Comparison of ENCODE assay signal across 28 cellular contexts in genomic region chr7:123608991-123609882, GRCh38. TPM values are rescaled to one million over a fixed set of nuclear protein-coding genes. Genes with fewer than 3 reads are reported as not detected.
DNase-seq lines count a peak whose midpoint lies in the region; ATAC-seq and TF ChIP-seq lines count a peak whose summit lies in the region.
"Had no signal": no experiment of that assay in that cellular context is flagged by ENCODE, and none has a peak within 500 bp of the region (broad histone marks: within the 10 kb centered on the region; RNA-seq: fewer than 3 reads in every experiment).

No MANE protein-coding gene starts in this region.

- H3K36me3 Mint-ChIP-seq in CD4-positive, alpha-beta memory T cell: no peaks in the 10 kb centered on the region
- H3K36me3 Mint-ChIP-seq in stimulated activated effector memory CD8-positive, alpha-beta T cell treated with anti-CD3 and anti-CD28 coated beads, Interleukin-12 subunit alpha, Interleukin-12 subunit beta, amount 100 ng/mL, for 72 hours: no peaks in the 10 kb centered on the region
- H3K36me3 Mint-ChIP-seq: activated naive CD4-positive, alpha-beta T cell treated with anti-CD3 and anti-CD28 coated beads, Interleukin-2, amount 50 U/mL, for 24 hours; memory B cell had no signal

- DNase-seq in DMS53 (lab: John Stamatoyannopoulos, UW): peak; percentile 48
- peak; percentile 29 for DNase-seq in SW480 (ENCODE audit: low spot score)
- DNase-seq in right cardiac atrium: no peak
- no peak for DNase-seq in HPDE6-E6E7 (ENCODE audit: extremely low spot score)
- DNase-seq in CD4-positive, alpha-beta memory T cell: no peak
- no peak for DNase-seq in stimulated activated effector memory CD8-positive, alpha-beta T cell treated with anti-CD3 and anti-CD28 coated beads, Interleukin-12 subunit alpha, Interleukin-12 subunit beta, amount 100 ng/mL, for 72 hours (ENCODE audit: low spot score in 2 of 2)
- DNase-seq: activated CD4-positive, alpha-beta T cell treated with anti-CD3 and anti-CD28 coated beads, Interleukin-2, amount 10 ng/mL, durations not matched to agents 24 days and 14 days; aorta; central memory CD4-positive, alpha-beta T cell; dorsolateral prefrontal cortex; Karpas-422; kidney glomerular epithelial cell; NCI-H187; NCI-H2227 treated with DMSO at 0.1 percent for 48 hours; NK-92 treated with Interleukin-12 subunit alpha and Interleukin-12 subunit beta, amount 100 ng/mL, for 24 hours; occipital lobe; stimulated activated CD4-positive, alpha-beta T cell treated with anti-CD3 and anti-CD28 coated beads, Interleukin-12 subunit alpha, Interleukin-12 subunit beta, amount 100 ng/mL, for 4 hours; stimulated activated CD4-positive, alpha-beta T cell treated with anti-CD3 and anti-CD28 coated beads, Interleukin-4, amount 100 ng/mL, for 24 hours; stimulated activated naive CD4-positive, alpha-beta T cell treated with Interleukin-2 at 50 U/mL for 16 hours had no signal

- H2AFZ ChIP-seq in Loucy (ENCODE audit: low read length): 0 out of 2 replicates have a peak overlapping the region, but pooled peaks have one; percentile 20

- CTCF ChIA-PET in CD4-positive, alpha-beta memory T cell (lab: Charles Lee; ENCODE audit: partially characterized antibody): no interaction called here

- peak; percentile 64 to 76 for ATAC-seq in right cardiac atrium
- no peak for ATAC-seq in stimulated activated effector memory CD8-positive, alpha-beta T cell treated with anti-CD3 and anti-CD28 coated beads, Interleukin-12 subunit alpha, Interleukin-12 subunit beta, amount 100 ng/mL, for 72 hours
- no peak for ATAC-seq in GM18861 (IDR thresholded peaks at IDR 0.05; ENCODE audit: unreplicated experiment)
- ATAC-seq: SK-N-SH treated with all-trans-retinoic acid at 6 μM for 48 hours had no signal

- no peak overlapping the region for H3K9ac ChIP-seq in Loucy (ENCODE audit: low read depth, low read length, poor library complexity, severe bottlenecking)
- H3K9ac ChIP-seq: BLaER1 had no signal

- H3K9me3 ChIP-seq in Loucy (ENCODE audit: insufficient read depth, low read depth, low read length) (no peaks in the 10 kb centered on the region), right cardiac atrium (ENCODE audit: control insufficient read depth, low read length) (no peaks in the 10 kb centered on the region)
- no peaks in the 10 kb centered on the region for H3K9me3 ChIP-seq in CD4-positive, alpha-beta memory T cell (ENCODE audit: control insufficient read depth in 1 of 2, low read length in 2 of 2)
- H3K9me3 ChIP-seq: BLaER1, vagina had no signal

- intact Hi-C loops in right cardiac atrium (cut with DNase I): no loop called here
- intact Hi-C loops in CD4-positive, alpha-beta memory T cell (cut with micrococcal nuclease): no loop called here

- no peak overlapping the region for H3K4me3 Mint-ChIP-seq in CD4-positive, alpha-beta memory T cell
- H3K4me3 Mint-ChIP-seq in stimulated activated effector memory CD8-positive, alpha-beta T cell treated with anti-CD3 and anti-CD28 coated beads, Interleukin-12 subunit alpha, Interleukin-12 subunit beta, amount 100 ng/mL, for 72 hours: no peak overlapping the region
- H3K4me3 Mint-ChIP-seq: activated CD4-positive, alpha-beta T cell treated with anti-CD3 and anti-CD28 coated beads, Interleukin-2, amount 10 ng/mL, durations not matched to agents 24 days and 14 days; activated naive CD4-positive, alpha-beta T cell treated with anti-CD3 and anti-CD28 coated beads, Interleukin-2, amount 50 U/mL, for 24 hours; memory B cell had no signal

- H3K4me3 ChIP-seq in Loucy (ENCODE audit: low read length, poor library complexity, severe bottlenecking) (no peak overlapping the region), right cardiac atrium (ENCODE audit: low read length) (no peak overlapping the region)
- no peak overlapping the region for H3K4me3 ChIP-seq in CD4-positive, alpha-beta memory T cell (ENCODE audit: low read length in 2 of 2)
- H3K4me3 ChIP-seq: BLaER1, dorsolateral prefrontal cortex, vagina had no signal

- H3K9me3 Mint-ChIP-seq in CD4-positive, alpha-beta memory T cell: peaks cover 0 to 3% (median 0%) of the 10 kb centered on the region in 8 donors
- no peaks in the 10 kb centered on the region for H3K9me3 Mint-ChIP-seq in stimulated activated effector memory CD8-positive, alpha-beta T cell treated with anti-CD3 and anti-CD28 coated beads, Interleukin-12 subunit alpha, Interleukin-12 subunit beta, amount 100 ng/mL, for 72 hours
- H3K9me3 Mint-ChIP-seq: activated CD4-positive, alpha-beta T cell treated with anti-CD3 and anti-CD28 coated beads, Interleukin-2, amount 10 ng/mL, durations not matched to agents 24 days and 14 days; activated naive CD4-positive, alpha-beta T cell treated with anti-CD3 and anti-CD28 coated beads, Interleukin-2, amount 50 U/mL, for 24 hours; memory B cell had no signal

- no peak overlapping the region for H3K27ac Mint-ChIP-seq in CD4-positive, alpha-beta memory T cell
- no peak overlapping the region for H3K27ac Mint-ChIP-seq in stimulated activated effector memory CD8-positive, alpha-beta T cell treated with anti-CD3 and anti-CD28 coated beads, Interleukin-12 subunit alpha, Interleukin-12 subunit beta, amount 100 ng/mL, for 72 hours
- H3K27ac Mint-ChIP-seq: activated CD4-positive, alpha-beta T cell treated with anti-CD3 and anti-CD28 coated beads, Interleukin-2, amount 10 ng/mL, durations not matched to agents 24 days and 14 days; activated naive CD4-positive, alpha-beta T cell treated with anti-CD3 and anti-CD28 coated beads, Interleukin-2, amount 50 U/mL, for 24 hours; memory B cell had no signal

- H3K27ac ChIP-seq in right cardiac atrium (ENCODE audit: low read length): peak overlapping the region; percentile 68
- H3K27ac ChIP-seq in CD4-positive, alpha-beta memory T cell (ENCODE audit: low read depth, low read length): no peak overlapping the region
- H3K27ac ChIP-seq: BLaER1, dorsolateral prefrontal cortex, vagina had no signal

- no peak for TF ChIP-seq CTCF in Loucy (conservative IDR thresholded peaks at IDR 0.05; ENCODE audit: low read length)

- no peaks in the 10 kb centered on the region for H3K4me1 Mint-ChIP-seq in CD4-positive, alpha-beta memory T cell
- H3K4me1 Mint-ChIP-seq in stimulated activated effector memory CD8-positive, alpha-beta T cell treated with anti-CD3 and anti-CD28 coated beads, Interleukin-12 subunit alpha, Interleukin-12 subunit beta, amount 100 ng/mL, for 72 hours: no peaks in the 10 kb centered on the region
- H3K4me1 Mint-ChIP-seq: activated CD4-positive, alpha-beta T cell treated with anti-CD3 and anti-CD28 coated beads, Interleukin-2, amount 10 ng/mL, durations not matched to agents 24 days and 14 days; activated naive CD4-positive, alpha-beta T cell treated with anti-CD3 and anti-CD28 coated beads, Interleukin-2, amount 50 U/mL, for 24 hours; memory B cell had no signal

- no peaks in the 10 kb centered on the region for H3K9me2 ChIP-seq in Loucy (replicated peaks; ENCODE audit: low read depth, low read length)

- H3K4me1 ChIP-seq in Loucy (ENCODE audit: insufficient read depth, low read length, poor library complexity, severe bottlenecking) (no peaks in the 10 kb centered on the region), right cardiac atrium (ENCODE audit: control insufficient read depth, insufficient read depth, low read length) (no peaks in the 10 kb centered on the region)
- H3K4me1 ChIP-seq in CD4-positive, alpha-beta memory T cell (ENCODE audit: insufficient read depth, low read length): no peaks in the 10 kb centered on the region
- H3K4me1 ChIP-seq: BLaER1, vagina had no signal

- H4K20me1 ChIP-seq in Loucy (ENCODE audit: insufficient read depth, low read length, poor library complexity, severe bottlenecking): no peaks in the 10 kb centered on the region
- H4K20me1 ChIP-seq: BLaER1 had no signal

- H3K4me2 ChIP-seq in Loucy (ENCODE audit: low read depth, low read length, poor library complexity, severe bottlenecking): no peak overlapping the region
- H3K4me2 ChIP-seq: BLaER1 had no signal

- H3K36me3 ChIP-seq in Loucy (ENCODE audit: insufficient read depth, low read length): no peaks in the 10 kb centered on the region
- H3K36me3 ChIP-seq in CD4-positive, alpha-beta memory T cell (ENCODE audit: insufficient read depth, low read length): no peaks in the 10 kb centered on the region
- H3K36me3 ChIP-seq: BLaER1, vagina had no signal

- no peaks in the 10 kb centered on the region for H3K79me2 ChIP-seq in Loucy (ENCODE audit: insufficient read depth, low read length)

- H3K27me3 ChIP-seq in Loucy (ENCODE audit: insufficient read depth, low read length, poor library complexity, severe bottlenecking): no peaks in the 10 kb centered on the region
- no peaks in the 10 kb centered on the region for H3K27me3 ChIP-seq in right cardiac atrium (ENCODE audit: control insufficient read depth, insufficient read depth)
- H3K27me3 ChIP-seq in CD4-positive, alpha-beta memory T cell (ENCODE audit: insufficient read depth, low read length): no peaks in the 10 kb centered on the region
- H3K27me3 ChIP-seq: BLaER1, dorsolateral prefrontal cortex, vagina had no signal

- 68% methylated on average over 5 of the region's 5 CpGs for WGBS in right cardiac atrium

- POLR2A ChIA-PET in CD4-positive, alpha-beta memory T cell (lab: Charles Lee; ENCODE audit: partially characterized antibody): no interaction called here

- no peaks in the 10 kb centered on the region for H3F3A ChIP-seq in Loucy (ENCODE audit: low read depth)

- peaks cover 7 to 12% of the 10 kb centered on the region in 2 donors for H3K27me3 Mint-ChIP-seq in CD4-positive, alpha-beta memory T cell

RNA-seq across cellular contexts. Expression of gene ASB15, which starts 7.6 kb away (rescaled TPM):
- 10 to 100 TPM; 15.6 to 56.7 (median 39.5) TPM for total RNA-seq in right cardiac atrium
- 23.7 TPM for polyA plus RNA-seq in right cardiac atrium
- total RNA-seq in CD4-positive, alpha-beta memory T cell: not detected
- polyA plus RNA-seq in CD4-positive, alpha-beta memory T cell: under 1 TPM; 0.10 to 0.21 TPM
- total RNA-seq: activated CD4-positive, alpha-beta T cell treated with anti-CD3 and anti-CD28 coated beads, Interleukin-2, amount 10 ng/mL, durations not matched to agents 24 days and 14 days; aorta; dorsolateral prefrontal cortex; occipital lobe; renal cortical epithelial cell; T-helper 2 cell treated with Interferon-gamma antibody and Interleukin-4, amounts not matched to agents 100 ng/mL and 5 ng/mL, for 36 hours; vagina had no signal

RNA-seq across cellular contexts. Expression of gene LMOD2, which starts 46.4 kb away (rescaled TPM):
- 100 to 1,000 TPM; 258 to 704 (median 329) TPM for total RNA-seq in right cardiac atrium
- polyA plus RNA-seq in right cardiac atrium: 849 TPM
- not detected for total RNA-seq in CD4-positive, alpha-beta memory T cell
- under 1 TPM in 1 of 2 donors, not detected in 1; 0.17 TPM for polyA plus RNA-seq in CD4-positive, alpha-beta memory T cell
- total RNA-seq: activated CD4-positive, alpha-beta T cell treated with anti-CD3 and anti-CD28 coated beads, Interleukin-2, amount 10 ng/mL, durations not matched to agents 24 days and 14 days; aorta; dorsolateral prefrontal cortex; occipital lobe; renal cortical epithelial cell; T-helper 2 cell treated with Interferon-gamma antibody and Interleukin-4, amounts not matched to agents 100 ng/mL and 5 ng/mL, for 36 hours; vagina had no signal

RNA-seq across cellular contexts. Expression of gene NDUFA5, which starts 51.6 kb away (rescaled TPM):
- total RNA-seq in right cardiac atrium: 100 to 1,000 TPM; 270 to 342 (median 313) TPM
- 375 TPM for polyA plus RNA-seq in right cardiac atrium
- total RNA-seq in CD4-positive, alpha-beta memory T cell: 10 to 100 TPM; 62.7 to 64.6 TPM
- 100 to 1,000 TPM in 1 of 2 donors, 10 to 100 TPM in 1; 80.1 to 108 TPM for polyA plus RNA-seq in CD4-positive, alpha-beta memory T cell

Comparison
In these comparisons a context has a peak if more than half of its experiments do, and no peak if none do; other contexts are left out.
1. DNase-seq: peak in DMS53 (single experiment) and SW480 (single experiment); none in right cardiac atrium (0 of 3), HPDE6-E6E7 (single experiment), CD4-positive, alpha-beta memory T cell (0 of 5) and stimulated activated effector memory CD8-positive, alpha-beta T cell treated with anti-CD3 and anti-CD28 coated beads, Interleukin-12 subunit alpha, Interleukin-12 subunit beta, amount 100 ng/mL, for 72 hours (0 of 2).
2. ATAC-seq: peak in right cardiac atrium (2 of 2); none in stimulated activated effector memory CD8-positive, alpha-beta T cell treated with anti-CD3 and anti-CD28 coated beads, Interleukin-12 subunit alpha, Interleukin-12 subunit beta, amount 100 ng/mL, for 72 hours (single experiment) and GM18861 (single experiment).
3. RNA of gene ASB15, which starts 7.6 kb away (total RNA-seq): 15.6 to 56.7 TPM in right cardiac atrium; not detected in CD4-positive, alpha-beta memory T cell; every median in the first group is over 10 times any median in the second.
4. RNA of gene LMOD2, which starts 46.4 kb away (total RNA-seq): 258 to 704 TPM in right cardiac atrium; not detected in CD4-positive, alpha-beta memory T cell; every median in the first group is over 100 times any median in the second.
5. RNA of gene NDUFA5, which starts 51.6 kb away (total RNA-seq): 270 to 342 TPM in right cardiac atrium; 62.7 to 64.6 TPM in CD4-positive, alpha-beta memory T cell; every median in the first group is over 4 times any median in the second.